8 cellular contexts compared by ENCODE assay signal in genomic region chr16:47144559-47144877, GRCh38. TPM values are rescaled to one million over a fixed set of nuclear protein-coding genes. Genes with fewer than 3 reads are reported as not detected.
DNase-seq lines count a peak whose midpoint lies in the region; ATAC-seq and TF ChIP-seq lines count a peak whose summit lies in the region.

No MANE protein-coding gene starts in this region.

- ATAC-seq in HG03460 (IDR thresholded peaks at IDR 0.05; ENCODE audit: unreplicated experiment): no peak

- 15% methylated on average over 1 of the region's 10 CpGs for WGBS in mammary epithelial cell (ENCODE audit: low coverage, missing lambda C conversion rate)

- BruUV-seq in A673 (replicated peaks; lab: Mats Ljungman, UMichigan): no TSS peak
- no TSS peak for BruUV-seq in mammary epithelial cell (replicated peaks; lab: Mats Ljungman, UMichigan)

- H3K4me3 Mint-ChIP-seq in mesothelial cell of epicardium: peak overlapping the region; percentile 69

- DNase-seq in A673 (ENCODE audit: low spot score): no peak
- DNase-seq in HL-60 (ENCODE audit: low read depth in 1 of 2, low spot score in 1 of 2): no peak
- DNase-seq in mammary epithelial cell: no peak
- no peak for DNase-seq in mesothelial cell of epicardium (ENCODE audit: low spot score in 2 of 2, unreplicated experiment in 2 of 2)
- DNase-seq in GM19238 (ENCODE audit: insufficient read length, low spot score): no peak
- DNase-seq in occipital lobe (lab: John Stamatoyannopoulos, UW): no peak
- DNase-seq in retina: no peak

- no peak overlapping the region for H3K27ac Mint-ChIP-seq in mesothelial cell of epicardium

- H3K9me3 ChIP-seq in A673 (ENCODE audit: low read depth, low read length, poor library complexity, severe bottlenecking) (no peaks in the 10 kb centered on the region), mammary epithelial cell (replicated peaks; ENCODE audit: insufficient read depth, low read length) (no peaks in the 10 kb centered on the region)

- peaks cover 4% of the 10 kb centered on the region for H3K4me1 ChIP-seq in A673 (ENCODE audit: insufficient read depth, low read length, poor library complexity, severe bottlenecking)
- peaks cover 14% of the 10 kb centered on the region for H3K4me1 ChIP-seq in mammary epithelial cell (ENCODE audit: insufficient read depth, low read length)

- H3K9me3 Mint-ChIP-seq in mesothelial cell of epicardium: no peaks in the 10 kb centered on the region

- H3K36me3 ChIP-seq in A673 (ENCODE audit: insufficient read depth, low read length, poor library complexity, severe bottlenecking) (no peaks in the 10 kb centered on the region), mammary epithelial cell (ENCODE audit: insufficient read depth, low read length) (no peaks in the 10 kb centered on the region)

- peaks cover 15% of the 10 kb centered on the region for H3K27me3 ChIP-seq in A673 (replicated peaks; ENCODE audit: insufficient read depth, low read depth, low read length, poor library complexity)
- no peaks in the 10 kb centered on the region for H3K27me3 ChIP-seq in HL-60 (ENCODE audit: insufficient read depth, poor library complexity, severe bottlenecking)
- no peaks in the 10 kb centered on the region for H3K27me3 ChIP-seq in mammary epithelial cell (ENCODE audit: insufficient read depth, low read length)

- H4K20me1 ChIP-seq in mammary epithelial cell (ENCODE audit: insufficient read depth, low read length): no peaks in the 10 kb centered on the region

- H3K27ac ChIP-seq in A673 (ENCODE audit: low read depth, low read length, poor library complexity, severe bottlenecking): no peak overlapping the region
- no peak overlapping the region; the same call in 1 of the 2 replicates for H3K27ac ChIP-seq in HL-60 (replicated peaks)
- H3K27ac ChIP-seq in mammary epithelial cell (ENCODE audit: insufficient read depth, low read depth, low read length): no peak overlapping the region

- dilution Hi-C loops in mammary epithelial cell (cut with HindIII; ENCODE audit: low sequenced_read_pairs): no loop called here

- H3K9ac ChIP-seq in mammary epithelial cell (ENCODE audit: insufficient read depth, low read length): no peak overlapping the region

- peaks cover 43% of the 10 kb centered on the region for H3K79me2 ChIP-seq in mammary epithelial cell (ENCODE audit: insufficient read depth, low read length)

- peaks cover 34% of the 10 kb centered on the region for H3K4me1 Mint-ChIP-seq in mesothelial cell of epicardium

- in situ Hi-C loops in mammary epithelial cell (cut with MboI; ENCODE audit: low sequenced_read_pairs in 2 of 2): loop anchor here in 1 of 2 donors (10.0 kb wide), 1 partner anchor 1020 kb away; no protein-coding TSS in a partner anchor

- H3K27me3 Mint-ChIP-seq in mesothelial cell of epicardium (ENCODE audit: low read depth): peaks cover 18% of the 10 kb centered on the region

- no peaks in the 10 kb centered on the region for H3K36me3 Mint-ChIP-seq in mesothelial cell of epicardium

- peak overlapping the region; percentile 85 for H3K4me2 ChIP-seq in mammary epithelial cell (ENCODE audit: insufficient read depth, low read depth, low read length)

- POLR2A ChIA-PET in A673 (lab: Charles Lee; ENCODE audit: low non-redundant PET): no interaction called here

- TF ChIP-seq CTCF in A673 (conservative IDR thresholded peaks at IDR 0.05; ENCODE audit: low read depth, low read length): no peak; the same call in 1 of the 2 replicates
- no peak for TF ChIP-seq CTCF in HL-60 (IDR thresholded peaks at IDR 0.05; ENCODE audit: insufficient read depth, low read length)
- no peak for TF ChIP-seq CTCF in mammary epithelial cell (conservative IDR thresholded peaks at IDR 0.05 in 1 of 2, IDR thresholded peaks at IDR 0.05 in 1 of 2; ENCODE audit: extremely low read depth in 1 of 2, insufficient read depth in 1 of 2, low read depth in 1 of 2, low read length in 2 of 2)
- TF ChIP-seq CTCF in mesothelial cell of epicardium (IDR thresholded peaks at IDR 0.05; ENCODE audit: unreplicated experiment): no peak

- CTCF ChIA-PET in A673 (lab: Charles Lee): no interaction called here
- CTCF ChIA-PET in mammary epithelial cell (lab: Charles Lee; ENCODE audit: low non-redundant PET): interaction anchor here (0.7 kb wide), 1 partner anchor 568 kb away, joined by 6 read pairs; no protein-coding TSS in a partner anchor

- intact Hi-C loops in A673 (cut with micrococcal nuclease; ENCODE audit: unreplicated experiment) (loop anchor here (5.0 to 10.0 kb wide), 3 partner anchors 320 to 973 kb away; partner anchors contain the start of genes ITFG1 and PHKB), mammary epithelial cell (cut with micrococcal nuclease) (loop anchor here (5.0 kb wide), 2 partner anchors 318 to 568 kb away; partner anchors contain the start of genes ITFG1 and PHKB)

- peak overlapping the region; percentile 78 for H2AFZ ChIP-seq in mammary epithelial cell (ENCODE audit: low read depth, low read length)

- H3K4me3 ChIP-seq in A673 (ENCODE audit: low read depth, low read length, poor library complexity, severe bottlenecking) (peak overlapping the region; percentile 34), HL-60 (replicated peaks; ENCODE audit: insufficient read depth, low read length) (peak overlapping the region; percentile 59), mammary epithelial cell (replicated peaks in 1 of 3; ENCODE audit: insufficient read depth in 1 of 3, low read depth in 2 of 3, low read length in 3 of 3) (peak overlapping the region; percentile 40 to 71 (median 68))

RNA-seq across cellular contexts. Expression of gene NETO2, which starts 0.8 kb away (rescaled TPM):
- total RNA-seq in A673 (2021) (45.0 and 68.7 TPM in 2 replicates), mammary epithelial cell (10 to 100 TPM; 43.7 to 62.3 TPM), mesothelial cell of epicardium (26.2 to 27.5 TPM (median 26.9 TPM) in 3 replicates), occipital lobe (154 TPM)
- polyA plus RNA-seq in mammary epithelial cell: 88.9 TPM
- 79.3 TPM for polyA minus RNA-seq in mammary epithelial cell
